In genomic region chr19:7920520-7921301, GRCh38 we compare ENCODE assay signal across 1 cellular context.
TF ChIP-seq lines count a peak whose summit lies in the region.

No MANE protein-coding gene starts in this region.

TF ChIP-seq in K562, 482 proteins besides CTCF, POLR2A, EP300 and RAD21 (continued from another document and continues in another):
- TF ChIP-seq ZBTB34 (CRISPR knock-in tag; IDR thresholded peaks at IDR 0.05) (no peak), ID3 (CRISPR knock-in tag; IDR thresholded peaks at IDR 0.05) (no peak), ID3 (tag; IDR thresholded peaks at IDR 0.05) (no peak), ZNF507 (tag; conservative IDR thresholded peaks at IDR 0.05) (no peak), MCM5 (IDR thresholded peaks at IDR 0.05; ENCODE audit: low read depth) (no peak), SREBF2 (CRISPR knock-in tag; IDR thresholded peaks at IDR 0.05) (no peak), THAP7 (CRISPR knock-in tag; IDR thresholded peaks at IDR 0.05) (no peak), KDM5B (IDR thresholded peaks at IDR 0.05; ENCODE audit: insufficient replicate concordance, low read depth, low read length) (peak; percentile 31), PRDM10 (IDR thresholded peaks at IDR 0.05; ENCODE audit: partially characterized antibody) (no peak), RBM39 (optimal IDR thresholded peaks at IDR 0.05; ENCODE audit: low read depth, low read length) (no peak), ZNF699 (CRISPR knock-in tag; IDR thresholded peaks at IDR 0.05; ENCODE audit: insufficient replicate concordance) (no peak), IRF1 (CRISPR knock-in tag; IDR thresholded peaks at IDR 0.05; ENCODE audit: borderline replicate concordance) (no peak), SRSF1 (IDR thresholded peaks at IDR 0.05; ENCODE audit: low read depth, low read length) (no peak), HMG20A (CRISPR knock-in tag; conservative IDR thresholded peaks at IDR 0.05) (no peak), NFYB (IDR thresholded peaks at IDR 0.05; ENCODE audit: extremely low read depth, insufficient read length) (no peak), ZNF586 (CRISPR knock-in tag; conservative IDR thresholded peaks at IDR 0.05) (no peak), THAP12 (CRISPR knock-in tag; IDR thresholded peaks at IDR 0.05) (peak; percentile 59), NR2F6 (CRISPR knock-in tag; IDR thresholded peaks at IDR 0.05) (no peak), ARHGAP35 (IDR thresholded peaks at IDR 0.05; ENCODE audit: partially characterized antibody) (no peak), ILF3 (IDR thresholded peaks at IDR 0.05; ENCODE audit: borderline replicate concordance) (no peak), ZNF449 (CRISPR knock-in tag; IDR thresholded peaks at IDR 0.05) (no peak), NFRKB (IDR thresholded peaks at IDR 0.05; ENCODE audit: low read depth) (no peak), THRA (IDR thresholded peaks at IDR 0.05) (no peak), ZNF511 (CRISPR knock-in tag; IDR thresholded peaks at IDR 0.05) (no peak), STAT5B (CRISPR knock-in tag; IDR thresholded peaks at IDR 0.05) (no peak), SAFB (IDR thresholded peaks at IDR 0.05; ENCODE audit: borderline replicate concordance, low read depth, low read length) (no peak), PML (IDR thresholded peaks at IDR 0.05; ENCODE audit: low read length) (peak; percentile 49; the same call in 1 of the 2 replicates), RFX5 (IDR thresholded peaks at IDR 0.05; ENCODE audit: low read depth, low read length) (no peak), PRMT5 (CRISPR knock-in tag; IDR thresholded peaks at IDR 0.05) (no peak), HLTF (IDR thresholded peaks at IDR 0.05) (0 out of 2 replicates have a peak, but pooled peaks have one; percentile 63), NBN (IDR thresholded peaks at IDR 0.05; ENCODE audit: low read depth) (no peak), USF2 (CRISPR knock-in tag; IDR thresholded peaks at IDR 0.05) (no peak), ZNF644 (tag; IDR thresholded peaks at IDR 0.05; ENCODE audit: low read depth) (no peak), ATF2 (CRISPR knock-in tag; IDR thresholded peaks at IDR 0.05) (no peak), E2F6 (IDR thresholded peaks at IDR 0.05; ENCODE audit: borderline replicate concordance in 1 of 2, extremely low read depth in 1 of 2, insufficient read depth in 1 of 2, insufficient read length in 1 of 2, low read depth in 1 of 2, low read length in 1 of 2, poor library complexity in 1 of 2, severe bottlenecking in 1 of 2) (peak; percentile 30 to 76), FOSL1 (tag; conservative IDR thresholded peaks at IDR 0.05) (no peak), ZNF780A (CRISPR knock-in tag; IDR thresholded peaks at IDR 0.05) (no peak), MED1 (CRISPR knock-in tag; IDR thresholded peaks at IDR 0.05; ENCODE audit: borderline replicate concordance) (no peak), TBP (optimal IDR thresholded peaks at IDR 0.05; ENCODE audit: low read depth, low read length) (peak; percentile 52), ZBTB9 (CRISPR knock-in tag; IDR thresholded peaks at IDR 0.05) (0 out of 2 replicates have a peak, but pooled peaks have one; percentile 25), ZNF717 (CRISPR knock-in tag; IDR thresholded peaks at IDR 0.05) (no peak), PHB (CRISPR knock-in tag; IDR thresholded peaks at IDR 0.05) (no peak), MLX (CRISPR knock-in tag; conservative IDR thresholded peaks at IDR 0.05) (no peak), BRCA1 (IDR thresholded peaks at IDR 0.05) (no peak), BRCA1 (CRISPR knock-in tag; IDR thresholded peaks at IDR 0.05) (no peak)
